1 cellular context compared by ENCODE assay signal in the genomic region with DNA sequence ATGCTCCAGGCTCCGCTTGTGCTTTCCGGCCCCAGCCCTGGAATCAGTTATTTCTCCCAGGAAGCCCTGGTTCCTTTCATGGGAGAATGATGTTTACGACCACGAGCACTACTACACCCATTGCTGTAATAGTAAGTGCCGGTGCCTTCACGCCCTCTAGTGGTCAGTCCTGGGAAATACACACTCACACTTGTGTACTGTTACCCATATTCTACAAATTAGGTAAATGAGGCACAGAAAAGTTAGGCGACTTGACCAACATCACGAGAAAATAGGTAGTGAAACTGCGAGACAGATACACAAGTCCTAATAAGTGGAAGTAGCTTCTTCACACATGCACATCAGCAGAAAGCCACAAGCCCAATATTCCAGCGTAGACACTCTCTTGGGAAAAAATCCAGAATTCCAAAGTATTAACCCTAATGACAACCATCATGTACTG.
TF ChIP-seq lines count a peak whose summit lies in the region.

No MANE protein-coding gene starts in this region.

TF ChIP-seq in WTC11, 78 proteins besides CTCF, POLR2A, EP300 and RAD21 (continued from another document):
- TF ChIP-seq IRF2 (CRISPR knock-in tag; IDR thresholded peaks at IDR 0.05; ENCODE audit: borderline replicate concordance, low read depth) (no peak), SP1 (CRISPR knock-in tag; conservative IDR thresholded peaks at IDR 0.05) (no peak), NFE2L1 (CRISPR knock-in tag; IDR thresholded peaks at IDR 0.05) (no peak), TEAD1 (CRISPR knock-in tag; IDR thresholded peaks at IDR 0.05) (no peak), SMAD3 (CRISPR knock-in tag; IDR thresholded peaks at IDR 0.05; ENCODE audit: borderline replicate concordance) (no peak), SOX15 (CRISPR knock-in tag; IDR thresholded peaks at IDR 0.05) (no peak), ETV6 (CRISPR knock-in tag; IDR thresholded peaks at IDR 0.05) (no peak)
